ENCODE assay signal across 1 cellular context in genomic region chr10:114634607-114634974, GRCh38.
TF ChIP-seq lines count a peak whose summit lies in the region.

No MANE protein-coding gene starts in this region.

TF ChIP-seq in HEK293, 187 proteins besides CTCF, POLR2A, EP300 and RAD21 (continued from another document and continues in another):
- TF ChIP-seq SCRT2 (tag by site-specific recombination; IDR thresholded peaks at IDR 0.05), result no peak
- no peak for TF ChIP-seq ZNF280D (tag by site-specific recombination; IDR thresholded peaks at IDR 0.05)
- TF ChIP-seq ZNF629 (tag by site-specific recombination; IDR thresholded peaks at IDR 0.05), result peak; percentile 65
- TF ChIP-seq ZNF202 (tag by site-specific recombination; IDR thresholded peaks at IDR 0.05; ENCODE audit: borderline replicate concordance), result no peak
- no peak for TF ChIP-seq ZNF549 (tag by site-specific recombination; IDR thresholded peaks at IDR 0.05)
- TF ChIP-seq INSM2 (tag by site-specific recombination; IDR thresholded peaks at IDR 0.05), result peak; percentile 25; the same call in 1 of the 2 replicates
- no peak for TF ChIP-seq ZBTB7A (tag by site-specific recombination; IDR thresholded peaks at IDR 0.05; ENCODE audit: low read depth)
- no peak for TF ChIP-seq ZNF214 (tag by site-specific recombination; IDR thresholded peaks at IDR 0.05; ENCODE audit: borderline replicate concordance)
- no peak for TF ChIP-seq REST (tag by site-specific recombination; IDR thresholded peaks at IDR 0.05)
- TF ChIP-seq ZNF610 (tag by site-specific recombination; IDR thresholded peaks at IDR 0.05; ENCODE audit: borderline replicate concordance), result no peak
- TF ChIP-seq ZSCAN23 (tag by site-specific recombination; IDR thresholded peaks at IDR 0.05), result no peak
- TF ChIP-seq ZNF404 (tag by site-specific recombination; IDR thresholded peaks at IDR 0.05), result no peak
- no peak for TF ChIP-seq ZNF645 (tag by site-specific recombination; IDR thresholded peaks at IDR 0.05)
- TF ChIP-seq ZNF169 (tag by site-specific recombination; IDR thresholded peaks at IDR 0.05), result no peak
- TF ChIP-seq SALL2 (tag by site-specific recombination; IDR thresholded peaks at IDR 0.05; ENCODE audit: borderline replicate concordance), result no peak
- peak; percentile 95 for TF ChIP-seq MYNN (tag by site-specific recombination; IDR thresholded peaks at IDR 0.05; ENCODE audit: borderline replicate concordance)
- TF ChIP-seq ZNF10 (tag by site-specific recombination; IDR thresholded peaks at IDR 0.05), result 0 out of 2 replicates have a peak, but pooled peaks have one; percentile 15
- TF ChIP-seq SP2 (tag by site-specific recombination; IDR thresholded peaks at IDR 0.05), result 0 out of 2 replicates have a peak, but pooled peaks have one; percentile 11
- TF ChIP-seq ZNF488 (tag by site-specific recombination; IDR thresholded peaks at IDR 0.05), result no peak
- TF ChIP-seq PRDM1 (tag by site-specific recombination; IDR thresholded peaks at IDR 0.05), result peak; percentile 85
- TF ChIP-seq ZFP3 (tag by site-specific recombination; IDR thresholded peaks at IDR 0.05; ENCODE audit: low read depth), result no peak
- peak; percentile 62; the same call in 1 of the 2 replicates for TF ChIP-seq KLF10 (tag by site-specific recombination; IDR thresholded peaks at IDR 0.05)
- TF ChIP-seq RBAK (tag by site-specific recombination; IDR thresholded peaks at IDR 0.05), result no peak
- TF ChIP-seq ZNF843 (tag by site-specific recombination; IDR thresholded peaks at IDR 0.05), result no peak
- no peak for TF ChIP-seq ZNF280C (tag by site-specific recombination; IDR thresholded peaks at IDR 0.05)
- TF ChIP-seq ZFP69B (tag by site-specific recombination; IDR thresholded peaks at IDR 0.05), result no peak
- no peak for TF ChIP-seq ZBTB21 (tag by site-specific recombination; IDR thresholded peaks at IDR 0.05)
- no peak for TF ChIP-seq ZNF426 (tag by site-specific recombination; IDR thresholded peaks at IDR 0.05)
- 0 out of 2 replicates have a peak, but pooled peaks have one; percentile 20 for TF ChIP-seq TCF7L2 (IDR thresholded peaks at IDR 0.05; ENCODE audit: borderline replicate concordance, low read depth, low read length)
- peak; percentile 59; the same call in 1 of the 2 replicates for TF ChIP-seq ZNF366 (tag by site-specific recombination; conservative IDR thresholded peaks at IDR 0.05)
- no peak; the same call in 1 of the 2 replicates for TF ChIP-seq PRDM4 (tag by site-specific recombination; IDR thresholded peaks at IDR 0.05)
- TF ChIP-seq ZBTB49 (tag by site-specific recombination; IDR thresholded peaks at IDR 0.05; ENCODE audit: low read depth), result no peak
- no peak for TF ChIP-seq HOXD13 (CRISPR knock-in tag; IDR thresholded peaks at IDR 0.05; ENCODE audit: borderline replicate concordance)
- no peak for TF ChIP-seq ZNF521 (tag by site-specific recombination; IDR thresholded peaks at IDR 0.05)
- TF ChIP-seq SP7 (tag by site-specific recombination; IDR thresholded peaks at IDR 0.05), result peak; percentile 50; the same call in 1 of the 2 replicates
- no peak for TF ChIP-seq OVOL3 (tag by site-specific recombination; IDR thresholded peaks at IDR 0.05)
- no peak for TF ChIP-seq ZNF23 (tag by site-specific recombination; IDR thresholded peaks at IDR 0.05; ENCODE audit: borderline replicate concordance)
- 0 out of 2 replicates have a peak, but pooled peaks have one; percentile 30 for TF ChIP-seq ZEB2 (tag by site-specific recombination; IDR thresholded peaks at IDR 0.05)
- no peak for TF ChIP-seq ZBTB8A (tag by site-specific recombination; IDR thresholded peaks at IDR 0.05)
- TF ChIP-seq ZNF174 (tag by site-specific recombination; IDR thresholded peaks at IDR 0.05), result no peak
- TF ChIP-seq BCL6B (tag by site-specific recombination; IDR thresholded peaks at IDR 0.05), result no peak
- no peak for TF ChIP-seq WT1 (tag by site-specific recombination; IDR thresholded peaks at IDR 0.05)
- no peak for TF ChIP-seq ZNF114 (tag by site-specific recombination; IDR thresholded peaks at IDR 0.05)
- TF ChIP-seq ZXDB (tag by site-specific recombination; IDR thresholded peaks at IDR 0.05), result no peak
